In genomic region chr7:92621641-92622429, GRCh38 we compare ENCODE assay signal across 8 cellular contexts. TPM values are rescaled to one million over a fixed set of nuclear protein-coding genes. Genes with fewer than 3 reads are reported as not detected.
A peak's percentile ranks its signal among the peaks of the same experiment; 100 is the strongest.
DNase-seq lines count a peak whose midpoint lies in the region; ATAC-seq lines count a peak whose summit lies in the region.

No MANE protein-coding gene starts in this region.

- H3K27ac ChIP-seq in naive thymus-derived CD4-positive, alpha-beta T cell (ENCODE audit: low read depth, low read length), result peak overlapping the region; percentile 24

- H3K4me1 ChIP-seq in naive thymus-derived CD4-positive, alpha-beta T cell (ENCODE audit: control insufficient read depth in 2 of 2, insufficient read depth in 2 of 2, low read length in 2 of 2), result peaks cover 6 to 23% of the 10 kb centered on the region in 2 donors

- H3K4me1 Mint-ChIP-seq in activated CD4-positive, alpha-beta memory T cell treated with anti-CD3 and anti-CD28 coated beads, Interleukin-2, amount 10 ng/mL, durations not matched to agents 7 days and 5 days, result peaks cover 65% of the 10 kb centered on the region
- peaks cover 13 to 64% (median 40%) of the 10 kb centered on the region in 7 donors for H3K4me1 Mint-ChIP-seq in naive thymus-derived CD4-positive, alpha-beta T cell

- H3K36me3 ChIP-seq in naive thymus-derived CD4-positive, alpha-beta T cell (ENCODE audit: control insufficient read depth in 2 of 3, insufficient read depth in 3 of 3, low read length in 3 of 3), result peaks cover 0 to 10% (median 5%) of the 10 kb centered on the region in 3 experiments

- no peaks in the 10 kb centered on the region for H3K9me3 ChIP-seq in naive thymus-derived CD4-positive, alpha-beta T cell (ENCODE audit: control insufficient read depth in 2 of 3, low read length in 3 of 3)

- no peaks in the 10 kb centered on the region for H3K27me3 ChIP-seq in naive thymus-derived CD4-positive, alpha-beta T cell (ENCODE audit: control insufficient read depth in 2 of 2, insufficient read depth in 2 of 2, low read length in 2 of 2)

- POLR2A ChIA-PET in activated CD4-positive, alpha-beta memory T cell treated with anti-CD3 and anti-CD28 coated beads, Interleukin-2, amount 10 ng/mL, durations not matched to agents 7 days and 5 days (lab: Charles Lee), result interaction anchor here (0.6 to 7.1 kb wide), 18 partner anchors 9 to 415 kb away, joined by 3 to 78 read pairs (median 5); partner anchors contain the start of genes CDK6, PEX1 and RBM48
- POLR2A ChIA-PET in naive thymus-derived CD4-positive, alpha-beta T cell (lab: Charles Lee), result interaction anchor here (1.0 kb wide), 1 partner anchor 211 kb away, joined by 3 read pairs; no protein-coding TSS in a partner anchor

- peaks cover 67% of the 10 kb centered on the region for H3K36me3 Mint-ChIP-seq in activated CD4-positive, alpha-beta memory T cell treated with anti-CD3 and anti-CD28 coated beads, Interleukin-2, amount 10 ng/mL, durations not matched to agents 7 days and 5 days (ENCODE audit: low read depth)
- H3K36me3 Mint-ChIP-seq in naive thymus-derived CD4-positive, alpha-beta T cell, result peaks cover 0 to 44% (median 24%) of the 10 kb centered on the region in 5 donors

- H3K4me3 ChIP-seq in naive thymus-derived CD4-positive, alpha-beta T cell (ENCODE audit: low read length), result no peak overlapping the region

- no peaks in the 10 kb centered on the region for H3K27me3 Mint-ChIP-seq in activated CD4-positive, alpha-beta memory T cell treated with anti-CD3 and anti-CD28 coated beads, Interleukin-2, amount 10 ng/mL, durations not matched to agents 7 days and 5 days
- no peaks in the 10 kb centered on the region for H3K27me3 Mint-ChIP-seq in naive thymus-derived CD4-positive, alpha-beta T cell

- H3K27ac Mint-ChIP-seq in activated CD4-positive, alpha-beta memory T cell treated with anti-CD3 and anti-CD28 coated beads, Interleukin-2, amount 10 ng/mL, durations not matched to agents 7 days and 5 days, result peak overlapping the region; percentile 89
- H3K27ac Mint-ChIP-seq in naive thymus-derived CD4-positive, alpha-beta T cell, result peak overlapping the region; percentile 17 to 92 (median 84)

- ATAC-seq in GM19025 (IDR thresholded peaks at IDR 0.05; ENCODE audit: low read depth, unreplicated experiment) (peak; percentile 43), HG02943 (IDR thresholded peaks at IDR 0.05; ENCODE audit: low read depth, unreplicated experiment) (peak; percentile 47)
- no peak for ATAC-seq in naive thymus-derived CD4-positive, alpha-beta T cell

- H3K4me3 Mint-ChIP-seq in activated CD4-positive, alpha-beta memory T cell treated with anti-CD3 and anti-CD28 coated beads, Interleukin-2, amount 10 ng/mL, durations not matched to agents 7 days and 5 days, result peak overlapping the region; percentile 43
- H3K4me3 Mint-ChIP-seq in naive thymus-derived CD4-positive, alpha-beta T cell, result peak overlapping the region in 4 of 10 donors; percentile 54 to 84 (median 72)

- CTCF ChIA-PET in activated CD4-positive, alpha-beta memory T cell treated with anti-CD3 and anti-CD28 coated beads, Interleukin-2, amount 10 ng/mL, durations not matched to agents 7 days and 5 days (lab: Charles Lee), result interaction anchor here (0.6 to 5.7 kb wide), 17 partner anchors 11 to 415 kb away, joined by 3 to 89 read pairs (median 5); no protein-coding TSS in a partner anchor
- CTCF ChIA-PET in naive thymus-derived CD4-positive, alpha-beta T cell (lab: Charles Lee), result interaction anchor here (0.6 to 2.8 kb wide), 10 partner anchors 19 to 607 kb away, joined by 3 to 18 read pairs (median 4); no protein-coding TSS in a partner anchor

- intact Hi-C loops in naive thymus-derived CD4-positive, alpha-beta T cell (cut with micrococcal nuclease), result loop anchor here (1.0 to 5.0 kb wide), 14 partner anchors 11 to 610 kb away; partner anchors contain the start of gene VPS50 (in 1 of the 2)

- no peak for DNase-seq in activated CD4-positive, alpha-beta memory T cell treated with anti-CD3 and anti-CD28 coated beads, Interleukin-2, amount 10 ng/mL, durations not matched to agents 7 days and 5 days
- no peak for DNase-seq in naive thymus-derived CD4-positive, alpha-beta T cell
- DNase-seq in COLO829 (ENCODE audit: low spot score) (no peak), RPMI8226 (no peak), pons (ENCODE audit: low spot score) (no peak), NCI-H1930 (lab: John Stamatoyannopoulos, UW) (no peak)

- peaks cover 11% of the 10 kb centered on the region for H3K9me3 Mint-ChIP-seq in activated CD4-positive, alpha-beta memory T cell treated with anti-CD3 and anti-CD28 coated beads, Interleukin-2, amount 10 ng/mL, durations not matched to agents 7 days and 5 days
- H3K9me3 Mint-ChIP-seq in naive thymus-derived CD4-positive, alpha-beta T cell, result peaks cover 0 to 26% (median 0%) of the 10 kb centered on the region in 11 donors

RNA-seq across cellular contexts. Expression of gene FAM133B, which starts 31.6 kb away (rescaled TPM):
- 10 to 100 TPM; 23.4 to 25.5 TPM for total RNA-seq in activated CD4-positive, alpha-beta memory T cell treated with anti-CD3 and anti-CD28 coated beads, Interleukin-2, amount 10 ng/mL, durations not matched to agents 7 days and 5 days
- total RNA-seq in naive thymus-derived CD4-positive, alpha-beta T cell, result 10 to 100 TPM; 37.5 to 77.0 (median 51.7) TPM
- 10 to 100 TPM; 14.2 to 22.5 TPM for polyA plus RNA-seq in naive thymus-derived CD4-positive, alpha-beta T cell
